ENCODE assay signal across 25 cellular contexts in genomic region chr2:44547713-44548112, GRCh38.
DNase-seq lines count a peak whose midpoint lies in the region; ATAC-seq and TF ChIP-seq lines count a peak whose summit lies in the region.
"Had no signal": no experiment of that assay in that cellular context is flagged by ENCODE, and none has a peak within 500 bp of the region (broad histone marks: within the 10 kb centered on the region; RNA-seq: fewer than 3 reads in every experiment).

No MANE protein-coding gene starts in this region.

- H3K9me3 ChIP-seq in BE2C: no peaks in the 10 kb centered on the region
- no peaks in the 10 kb centered on the region for H3K9me3 ChIP-seq in H9 (ENCODE audit: control insufficient read depth, low read depth, low read length)
- H3K9me3 ChIP-seq in SJCRH30 (replicated peaks): no peaks in the 10 kb centered on the region
- H3K9me3 ChIP-seq: Peyer's patch had no signal

- no peak overlapping the region for H4K5ac ChIP-seq in H9 (ENCODE audit: insufficient read length, low read depth, low read length)

- WGBS in H9 (ENCODE audit: extremely low coverage, insufficient read length, low lambda C conversion rate): no CpG with 5 or more reads among the region's 2 CpGs

- H2BK120ac ChIP-seq in H9 (ENCODE audit: low read depth, low read length, poor library complexity, severe bottlenecking): no peak overlapping the region

- peak; percentile 64 for DNase-seq in BE2C
- no peak for DNase-seq in H9
- peak; percentile 86 to 93 for DNase-seq in SJCRH30
- peak; percentile 6 for DNase-seq in cerebellum (ENCODE audit: low spot score)
- no peak for DNase-seq in ecto neural progenitor cell (ENCODE audit: low spot score)
- no peak for DNase-seq in stimulated activated naive B cell treated with anti-CD40 and anti-IgM and Interleukin-4, amounts not matched to agents 10 μg/mL and 1 μg/mL and 100 μg/mL, for 72 hours
- no peak for DNase-seq in CD1c-positive myeloid dendritic cell (ENCODE audit: extremely low spot score)
- DNase-seq: Calu3; CD4-positive, alpha-beta memory T cell; DND-41; GF-D8; H7; IMR-90; Karpas-422; MM.1S; NCI-H1105 treated with DMSO at 0.1 percent for 48 hours; NCI-H1694 treated with DMSO at 0.1 percent for 48 hours; NCI-H2107; NCI-H2227 treated with DMSO at 0.1 percent for 48 hours; NCI-H526 treated with DMSO at 0.1 percent for 48 hours; Peyer's patch; Right ventricle myocardium superior; T-helper 17 cell had no signal

- no peak for ATAC-seq in stimulated activated naive B cell treated with anti-CD40 and anti-IgM and Interleukin-4, amounts not matched to agents 10 μg/mL and 1 μg/mL and 100 μg/mL, for 72 hours (replicated peaks)
- ATAC-seq in GM18867 (IDR thresholded peaks at IDR 0.05; ENCODE audit: unreplicated experiment): no peak
- ATAC-seq: T-helper 17 cell had no signal

- H4K8ac ChIP-seq in H9 (replicated peaks; ENCODE audit: insufficient read length, low read depth, low read length): no peak overlapping the region

- H3K4me3 ChIP-seq in BE2C (ENCODE audit: low read depth, low read length) (no peak overlapping the region), SJCRH30 (no peak overlapping the region)
- H3K4me3 ChIP-seq: Peyer's patch had no signal

- no peak overlapping the region for H2BK12ac ChIP-seq in H9 (ENCODE audit: insufficient read length, low read depth, low read length)

- H3K79me1 ChIP-seq in H9 (ENCODE audit: insufficient read depth, low read depth, low read length, poor library complexity, severe bottlenecking): no peaks in the 10 kb centered on the region

- H3T11ph ChIP-seq in H9 (ENCODE audit: low read length): no peak overlapping the region

- H4K20me1 ChIP-seq in H9 (ENCODE audit: control insufficient read depth, insufficient read depth, insufficient read length): no peaks in the 10 kb centered on the region

- no peak overlapping the region for H3K56ac ChIP-seq in H9 (ENCODE audit: insufficient read length, low read depth, low read length)

- H3K27ac ChIP-seq in H9 (ENCODE audit: insufficient read length, low read depth, low read length) (no peak overlapping the region), SJCRH30 (peak overlapping the region; percentile 93)
- H3K27ac ChIP-seq: Peyer's patch had no signal

- H3K4me3 Mint-ChIP-seq in H9: no peak overlapping the region
- H3K4me3 Mint-ChIP-seq in stimulated activated naive B cell treated with anti-CD40 and anti-IgM and Interleukin-4, amounts not matched to agents 10 μg/mL and 1 μg/mL and 100 μg/mL, for 72 hours: no peak overlapping the region
- H3K4me3 Mint-ChIP-seq: B cell; CD4-positive, alpha-beta memory T cell; T-helper 17 cell had no signal

- H3K4me1 ChIP-seq in BE2C: peaks cover 47% of the 10 kb centered on the region
- peaks cover 15% of the 10 kb centered on the region; the same call in 1 of the 2 replicates for H3K4me1 ChIP-seq in H9 (ENCODE audit: insufficient read depth, low read length)
- H3K4me1 ChIP-seq in SJCRH30: peaks cover 79% of the 10 kb centered on the region
- H3K4me1 ChIP-seq: Peyer's patch had no signal

- no peak overlapping the region for H3K4me2 ChIP-seq in H9 (ENCODE audit: insufficient read depth, insufficient read length, low read length)

- H2BK15ac ChIP-seq in H9 (ENCODE audit: low read depth, low read length): no peak overlapping the region

- H3K9ac ChIP-seq in H9 (ENCODE audit: extremely low read depth, insufficient read length, low read length): no peak overlapping the region

- no peak overlapping the region for H3K4ac ChIP-seq in H9 (ENCODE audit: low read depth, low read length)

- no peak overlapping the region for H3K18ac ChIP-seq in H9 (ENCODE audit: insufficient read length, low read depth, low read length)

- H3K79me2 ChIP-seq in H9 (ENCODE audit: insufficient read depth, low read length): no peaks in the 10 kb centered on the region

- H3K36me3 Mint-ChIP-seq in H9 (ENCODE audit: insufficient read depth in 1 of 3, low read depth in 3 of 3): peaks cover 0 to 2% (median 0%) of the 10 kb centered on the region in 3 experiments; a peak in 3 of 7 replicates
- H3K36me3 Mint-ChIP-seq in stimulated activated naive B cell treated with anti-CD40 and anti-IgM and Interleukin-4, amounts not matched to agents 10 μg/mL and 1 μg/mL and 100 μg/mL, for 72 hours: peaks cover 8 to 9% of the 10 kb centered on the region in 2 donors

- H2AK5ac ChIP-seq in H9 (ENCODE audit: insufficient read length, low read length): no peak overlapping the region

- peak overlapping the region in 2 of 3 experiments; percentile 74 to 76; a peak in 4 of 7 replicates for H3K27ac Mint-ChIP-seq in H9
- no peak overlapping the region for H3K27ac Mint-ChIP-seq in stimulated activated naive B cell treated with anti-CD40 and anti-IgM and Interleukin-4, amounts not matched to agents 10 μg/mL and 1 μg/mL and 100 μg/mL, for 72 hours
- H3K27ac Mint-ChIP-seq: B cell, T-helper 17 cell had no signal

- H3K27me3 ChIP-seq in BE2C: no peaks in the 10 kb centered on the region
- H3K27me3 ChIP-seq in H9 (ENCODE audit: insufficient read depth, low read length): no peaks in the 10 kb centered on the region
- H3K27me3 ChIP-seq in SJCRH30: no peaks in the 10 kb centered on the region
- H3K27me3 ChIP-seq: Peyer's patch had no signal

- H3K4me1 Mint-ChIP-seq in H9: peaks cover 69 to 72% of the 10 kb centered on the region in 2 experiments
- H3K4me1 Mint-ChIP-seq in stimulated activated naive B cell treated with anti-CD40 and anti-IgM and Interleukin-4, amounts not matched to agents 10 μg/mL and 1 μg/mL and 100 μg/mL, for 72 hours: peaks cover 19 to 48% of the 10 kb centered on the region in 2 donors
- H3K4me1 Mint-ChIP-seq: B cell, T-helper 17 cell had no signal

- H2BK5ac ChIP-seq in H9 (ENCODE audit: insufficient read length, low read length): no peak overlapping the region

- no peaks in the 10 kb centered on the region for H3K36me3 ChIP-seq in BE2C
- no peaks in the 10 kb centered on the region for H3K36me3 ChIP-seq in SJCRH30
- H3K36me3 ChIP-seq: Peyer's patch had no signal

- no peak overlapping the region for H3K23ac ChIP-seq in H9 (ENCODE audit: insufficient read length, low read depth, low read length)

- H2BK20ac ChIP-seq in H9 (ENCODE audit: low read depth, low read length, poor library complexity, severe bottlenecking): no peak overlapping the region

- H3K9me3 Mint-ChIP-seq in H9: no peaks in the 10 kb centered on the region
- no peaks in the 10 kb centered on the region for H3K9me3 Mint-ChIP-seq in stimulated activated naive B cell treated with anti-CD40 and anti-IgM and Interleukin-4, amounts not matched to agents 10 μg/mL and 1 μg/mL and 100 μg/mL, for 72 hours
- H3K9me3 Mint-ChIP-seq: CD4-positive, alpha-beta memory T cell had no signal

- TF ChIP-seq CTCF in BE2C (IDR thresholded peaks at IDR 0.05; ENCODE audit: low read depth, low read length): no peak
- no peak for TF ChIP-seq CTCF in H9 (conservative IDR thresholded peaks at IDR 0.05)

- H3K14ac ChIP-seq in H9 (ENCODE audit: insufficient read depth, low read length): no peak overlapping the region

- H2AFZ ChIP-seq in H9 (ENCODE audit: low read length): no peak overlapping the region

- no peaks in the 10 kb centered on the region for H3K27me3 Mint-ChIP-seq in H9 (ENCODE audit: low read depth)
- no peaks in the 10 kb centered on the region for H3K27me3 Mint-ChIP-seq in stimulated activated naive B cell treated with anti-CD40 and anti-IgM and Interleukin-4, amounts not matched to agents 10 μg/mL and 1 μg/mL and 100 μg/mL, for 72 hours
- H3K27me3 Mint-ChIP-seq: B cell; CD4-positive, alpha-beta memory T cell; T-helper 17 cell had no signal

- no peak overlapping the region for H4K91ac ChIP-seq in H9 (ENCODE audit: insufficient read length, low read depth, low read length)

- H3K23me2 ChIP-seq in H9 (ENCODE audit: insufficient read length, low read depth, low read length, poor library complexity, severe bottlenecking): no peaks in the 10 kb centered on the region

Comparison
In these comparisons a context has a peak if more than half of its experiments do, and no peak if none do; other contexts are left out.
1. DNase-seq: peak in BE2C (single experiment), SJCRH30 (2 of 2) and cerebellum (single experiment); none in H9 (single experiment), ecto neural progenitor cell (single experiment), stimulated activated naive B cell treated with anti-CD40 and anti-IgM and Interleukin-4, amounts not matched to agents 10 μg/mL and 1 μg/mL and 100 μg/mL, for 72 hours (single experiment) and CD1c-positive myeloid dendritic cell (single experiment).